In the genomic region with DNA sequence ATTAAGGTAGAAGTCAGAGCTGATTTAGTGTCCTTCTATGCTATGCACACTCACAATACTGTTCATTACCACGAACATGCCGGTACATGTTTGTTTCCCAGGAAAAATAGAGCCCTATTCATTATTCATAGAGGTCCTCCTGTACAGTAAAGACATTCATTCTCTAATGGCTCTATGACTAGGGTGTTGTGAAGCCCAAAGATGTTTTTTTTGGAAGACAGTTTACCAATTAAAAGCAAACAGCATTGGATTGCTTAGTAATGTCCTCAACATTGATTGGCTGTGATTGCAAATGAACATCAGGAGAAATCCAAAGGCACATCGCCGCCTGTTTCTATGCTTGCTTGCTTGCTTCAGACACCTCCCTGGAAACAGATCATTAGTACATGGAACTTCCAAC, we compare ENCODE assay signal across 16 cellular contexts. TPM values are rescaled to one million over a fixed set of nuclear protein-coding genes. Genes with fewer than 3 reads are reported as not detected.
DNase-seq lines count a peak whose midpoint lies in the region; ATAC-seq and TF ChIP-seq lines count a peak whose summit lies in the region.
"Had no signal": no experiment of that assay in that cellular context is flagged by ENCODE, and none has a peak within 500 bp of the region (broad histone marks: within the 10 kb centered on the region; RNA-seq: fewer than 3 reads in every experiment).

No MANE protein-coding gene starts in this region.

- H3K36me3 Mint-ChIP-seq in Caco-2 (ENCODE audit: insufficient read depth, unreplicated experiment) = no peaks in the 10 kb centered on the region

- POLR2A ChIA-PET in Caco-2 (lab: Charles Lee) = no interaction called here

- H3K4me3 ChIP-seq in HUES6 (ENCODE audit: low read depth, low read length) (peak overlapping the region; percentile 48; the same call in 1 of the 2 replicates), WERI-Rb-1 (ENCODE audit: low read depth, low read length) (no peak overlapping the region), iPS-18a (ENCODE audit: low read length) (no peak overlapping the region), Caco-2 (ENCODE audit: low read depth, low read length) (no peak overlapping the region), Peyer's patch (no peak overlapping the region)
- H3K4me3 ChIP-seq: adrenal gland, lower lobe of right lung, tibial nerve had no signal

- TF ChIP-seq POLR2A in Peyer's patch (IDR thresholded peaks at IDR 0.05) = no peak

- H3K9me3 ChIP-seq in HUES6 (ENCODE audit: control insufficient read depth, insufficient read depth, low read depth, low read length) = no peaks in the 10 kb centered on the region
- H3K9me3 ChIP-seq in WERI-Rb-1 (ENCODE audit: severe bottlenecking) = no peaks in the 10 kb centered on the region
- no peaks in the 10 kb centered on the region for H3K9me3 ChIP-seq in iPS-18a (ENCODE audit: control insufficient read depth, low read depth, low read length)
- no peaks in the 10 kb centered on the region for H3K9me3 ChIP-seq in Caco-2
- no peaks in the 10 kb centered on the region for H3K9me3 ChIP-seq in Peyer's patch
- H3K9me3 ChIP-seq: adrenal gland, lower lobe of right lung, tibial nerve had no signal

- ATAC-seq in GM18868 (IDR thresholded peaks at IDR 0.05; ENCODE audit: unreplicated experiment) = no peak
- no peak for ATAC-seq in stimulated activated naive CD8-positive, alpha-beta T cell treated with anti-CD3 and anti-CD28 coated beads, Interleukin-15, Interleukin-2, amounts not matched to agents 100 U/mL and 50 U/mL, for 24 hours
- ATAC-seq: lower lobe of right lung had no signal

- no peaks in the 10 kb centered on the region for H3K27me3 ChIP-seq in HUES6 (ENCODE audit: control insufficient read depth, insufficient read depth, low read length)
- no peaks in the 10 kb centered on the region for H3K27me3 ChIP-seq in WERI-Rb-1 (ENCODE audit: insufficient read depth, low read depth, severe bottlenecking)
- no peaks in the 10 kb centered on the region for H3K27me3 ChIP-seq in iPS-18a (ENCODE audit: control insufficient read depth, insufficient read depth, low read length)
- H3K27me3 ChIP-seq in Caco-2 (replicated peaks; ENCODE audit: control insufficient read depth, insufficient read depth, low read length) = no peaks in the 10 kb centered on the region
- no peaks in the 10 kb centered on the region for H3K27me3 ChIP-seq in Peyer's patch
- H3K27me3 ChIP-seq: adrenal gland, tibial nerve had no signal

- H3K4me1 Mint-ChIP-seq in Caco-2 (ENCODE audit: low read depth, unreplicated experiment) = no peaks in the 10 kb centered on the region

- no peaks in the 10 kb centered on the region for H3K9me3 Mint-ChIP-seq in Caco-2 (ENCODE audit: unreplicated experiment)
- H3K9me3 Mint-ChIP-seq: activated T-cell treated with anti-CD3 and anti-CD28 coated beads, Interleukin-2, amount 50 U/mL, for 24 hours had no signal

- TF ChIP-seq CTCF in WERI-Rb-1 (IDR thresholded peaks at IDR 0.05; ENCODE audit: low read depth, low read length) (no peak), Caco-2 (IDR thresholded peaks at IDR 0.05; ENCODE audit: insufficient read depth in 1 of 2, low read depth in 1 of 2, low read length in 1 of 2, severe bottlenecking in 1 of 2, unreplicated experiment in 1 of 2) (no peak), Peyer's patch (IDR thresholded peaks at IDR 0.05) (no peak)

- peak overlapping the region; percentile 94 for H3K27ac ChIP-seq in HUES6 (ENCODE audit: low read depth, low read length)
- H3K27ac ChIP-seq in WERI-Rb-1 = peak overlapping the region; percentile 54
- H3K27ac ChIP-seq in iPS-18a (ENCODE audit: low read length) = no peak overlapping the region
- H3K27ac ChIP-seq in Peyer's patch = no peak overlapping the region
- H3K27ac ChIP-seq: adrenal gland, lower lobe of right lung had no signal

- DNase-seq in DMS79 treated with DMSO at 0.1 percent for 48 hours (lab: John Stamatoyannopoulos, UW) = peak; percentile 45
- no peak for DNase-seq in WERI-Rb-1
- DNase-seq in Caco-2 = no peak
- DNase-seq in Peyer's patch = no peak
- DNase-seq in stimulated activated naive CD8-positive, alpha-beta T cell treated with anti-CD3 and anti-CD28 coated beads, Interleukin-15, Interleukin-2, amounts not matched to agents 100 U/mL and 50 U/mL, for 24 hours = no peak
- DNase-seq: activated CD4-positive, alpha-beta T cell treated with anti-CD3 and anti-CD28 coated beads for 4 hours; activated T-cell treated with anti-CD3 and anti-CD28 coated beads, Interleukin-2, amount 50 U/mL, for 24 hours; adrenal gland; lower lobe of right lung; NCI-H524; retina had no signal

- intact Hi-C loops in Caco-2 (cut with micrococcal nuclease; ENCODE audit: unreplicated experiment) = no loop called here

- no peak overlapping the region for H3K4me3 Mint-ChIP-seq in Caco-2 (ENCODE audit: unreplicated experiment)
- H3K4me3 Mint-ChIP-seq: activated T-cell treated with anti-CD3 and anti-CD28 coated beads, Interleukin-2, amount 50 U/mL, for 24 hours had no signal

- H3K4me1 ChIP-seq in HUES6 (ENCODE audit: control insufficient read depth, insufficient read depth, low read length) (peaks cover 38% of the 10 kb centered on the region), iPS-18a (ENCODE audit: control insufficient read depth, low read depth, low read length) (peaks cover 15% of the 10 kb centered on the region), Caco-2 (no peaks in the 10 kb centered on the region), Peyer's patch (no peaks in the 10 kb centered on the region)
- H3K4me1 ChIP-seq: adrenal gland, lower lobe of right lung had no signal

- H3K27me3 Mint-ChIP-seq in Caco-2 (ENCODE audit: insufficient read depth, unreplicated experiment) = no peaks in the 10 kb centered on the region
- H3K27me3 Mint-ChIP-seq: activated T-cell treated with anti-CD3 and anti-CD28 coated beads, Interleukin-2, amount 50 U/mL, for 24 hours had no signal

- no peaks in the 10 kb centered on the region for H3K36me3 ChIP-seq in HUES6 (ENCODE audit: control insufficient read depth, insufficient read depth, low read length)
- no peaks in the 10 kb centered on the region for H3K36me3 ChIP-seq in WERI-Rb-1
- no peaks in the 10 kb centered on the region for H3K36me3 ChIP-seq in iPS-18a (ENCODE audit: control insufficient read depth, low read depth, low read length)
- no peaks in the 10 kb centered on the region for H3K36me3 ChIP-seq in Caco-2 (ENCODE audit: control insufficient read depth, insufficient read depth, low read length)
- no peaks in the 10 kb centered on the region for H3K36me3 ChIP-seq in Peyer's patch
- H3K36me3 ChIP-seq: adrenal gland, lower lobe of right lung, tibial nerve had no signal

- H3K27ac Mint-ChIP-seq in Caco-2 (ENCODE audit: unreplicated experiment) = no peak overlapping the region
- H3K27ac Mint-ChIP-seq: activated T-cell treated with anti-CD3 and anti-CD28 coated beads, Interleukin-2, amount 50 U/mL, for 24 hours had no signal

- CTCF ChIA-PET in Caco-2 (lab: Charles Lee) = no interaction called here

- H3K9ac ChIP-seq in HUES6 (ENCODE audit: low read length) (peak overlapping the region; percentile 74), iPS-18a (ENCODE audit: low read length) (peak overlapping the region; percentile 1)

- no TSS peak for BruUV-seq in Caco-2 (replicated peaks; lab: Mats Ljungman, UMichigan)

RNA-seq across cellular contexts. Expression of gene GPC6, which starts 8.9 kb away (rescaled TPM):
- total RNA-seq in Caco-2 (2022) (0.07 and 0.16 TPM in 2 replicates), Peyer's patch (10 to 100 TPM in 1 of 4 donors, 1 to 10 TPM in 3; 1.6 to 13.2 (median 2.6) TPM)
- total RNA-seq: T-helper 2 cell treated with Interferon-gamma antibody and Interleukin-4, amounts not matched to agents 100 ng/mL and 5 ng/mL, for 36 hours had no signal

Comparison
In these comparisons a context has a peak if more than half of its experiments do, and no peak if none do; other contexts are left out.
1. H3K27ac ChIP-seq: peak in HUES6 (single experiment) and WERI-Rb-1 (single experiment); none in iPS-18a (single experiment) and Peyer's patch (0 of 4).